Comparison of ENCODE assay signal across 2 cellular contexts in genomic region chr7:6011541-6011940, GRCh38.
TF ChIP-seq lines count a peak whose summit lies in the region.

No MANE protein-coding gene starts in this region.

TF ChIP-seq in HCT116, 20 proteins besides CTCF, POLR2A, EP300 and RAD21:
- TF ChIP-seq EGR1 (IDR thresholded peaks at IDR 0.05; ENCODE audit: low read depth) (no peak), ZNF274 (IDR thresholded peaks at IDR 0.05; ENCODE audit: low read depth, low read length) (no peak), EZH2phosphoT487 (IDR thresholded peaks at IDR 0.05; ENCODE audit: borderline replicate concordance) (no peak), CBX3 (IDR thresholded peaks at IDR 0.05; ENCODE audit: low read depth) (no peak), JUND (IDR thresholded peaks at IDR 0.05) (no peak)
- TF ChIP-seq, protein P1, sequence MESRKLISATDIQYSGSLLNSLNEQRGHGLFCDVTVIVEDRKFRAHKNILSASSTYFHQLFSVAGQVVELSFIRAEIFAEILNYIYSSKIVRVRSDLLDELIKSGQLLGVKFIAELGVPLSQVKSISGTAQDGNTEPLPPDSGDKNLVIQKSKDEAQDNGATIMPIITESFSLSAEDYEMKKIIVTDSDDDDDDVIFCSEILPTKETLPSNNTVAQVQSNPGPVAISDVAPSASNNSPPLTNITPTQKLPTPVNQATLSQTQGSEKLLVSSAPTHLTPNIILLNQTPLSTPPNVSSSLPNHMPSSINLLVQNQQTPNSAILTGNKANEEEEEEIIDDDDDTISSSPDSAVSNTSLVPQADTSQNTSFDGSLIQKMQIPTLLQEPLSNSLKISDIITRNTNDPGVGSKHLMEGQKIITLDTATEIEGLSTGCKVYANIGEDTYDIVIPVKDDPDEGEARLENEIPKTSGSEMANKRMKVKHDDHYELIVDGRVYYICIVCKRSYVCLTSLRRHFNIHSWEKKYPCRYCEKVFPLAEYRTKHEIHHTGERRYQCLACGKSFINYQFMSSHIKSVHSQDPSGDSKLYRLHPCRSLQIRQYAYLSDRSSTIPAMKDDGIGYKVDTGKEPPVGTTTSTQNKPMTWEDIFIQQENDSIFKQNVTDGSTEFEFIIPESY (IDR thresholded peaks at IDR 0.05; ENCODE audit: extremely low read depth, insufficient replicate concordance, low read length): no peak
- TF ChIP-seq, protein P2, sequence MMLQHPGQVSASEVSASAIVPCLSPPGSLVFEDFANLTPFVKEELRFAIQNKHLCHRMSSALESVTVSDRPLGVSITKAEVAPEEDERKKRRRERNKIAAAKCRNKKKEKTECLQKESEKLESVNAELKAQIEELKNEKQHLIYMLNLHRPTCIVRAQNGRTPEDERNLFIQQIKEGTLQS (IDR thresholded peaks at IDR 0.05): no peak

TF ChIP-seq in GM12878, 131 proteins besides CTCF, POLR2A, EP300 and RAD21:
- TF ChIP-seq TARDBP (IDR thresholded peaks at IDR 0.05; ENCODE audit: borderline replicate concordance) (no peak), DPF2 (IDR thresholded peaks at IDR 0.05) (no peak), YY1 (IDR thresholded peaks at IDR 0.05; ENCODE audit: low read depth, low read length) (no peak), BMI1 (IDR thresholded peaks at IDR 0.05; ENCODE audit: borderline replicate concordance) (no peak), ZNF207 (IDR thresholded peaks at IDR 0.05; ENCODE audit: borderline replicate concordance) (no peak), POLR2AphosphoS5 (IDR thresholded peaks at IDR 0.05; ENCODE audit: low read length) (no peak), RCOR1 (conservative IDR thresholded peaks at IDR 0.05; ENCODE audit: low read depth, low read length) (no peak)
TF ChIP-seq in GM12878: peak in this region for 0.
